In genomic region chr1:173870252-173871075, GRCh38 we compare ENCODE assay signal across 8 cellular contexts. TPM values are rescaled to one million over a fixed set of nuclear protein-coding genes. Genes with fewer than 3 reads are reported as not detected.
DNase-seq lines count a peak whose midpoint lies in the region; ATAC-seq, FAIRE-seq and TF ChIP-seq lines count a peak whose summit lies in the region.

No MANE protein-coding gene starts in this region.

- CTCF ChIA-PET in Caco-2 (lab: Charles Lee) = no interaction called here

- H3K4me1 Mint-ChIP-seq in immature natural killer cell (peaks cover 64 to 69% of the 10 kb centered on the region in 2 donors), Caco-2 (ENCODE audit: low read depth, unreplicated experiment) (peaks cover 12% of the 10 kb centered on the region)

- H3K4me1 ChIP-seq in SJCRH30 (peaks cover 15% of the 10 kb centered on the region), Caco-2 (peaks cover 10% of the 10 kb centered on the region; the same call in 1 of the 2 replicates)

- H3K4me3 ChIP-seq in SJCRH30 (no peak overlapping the region), Caco-2 (ENCODE audit: low read depth, low read length) (no peak overlapping the region)

- H3K4me3 Mint-ChIP-seq in immature natural killer cell (peak overlapping the region; percentile 53 to 99 (median 94)), Caco-2 (ENCODE audit: unreplicated experiment) (no peak overlapping the region)

- H3K36me3 ChIP-seq in SJCRH30 = peaks cover 22% of the 10 kb centered on the region
- H3K36me3 ChIP-seq in Caco-2 (ENCODE audit: control insufficient read depth, insufficient read depth, low read length) = peaks cover 5% of the 10 kb centered on the region; the same call in 1 of the 2 replicates

- intact Hi-C loops in Caco-2 (cut with micrococcal nuclease; ENCODE audit: unreplicated experiment) = no loop called here

- TF ChIP-seq CTCF in 22Rv1 (IDR thresholded peaks at IDR 0.05) (no peak), Caco-2 (IDR thresholded peaks at IDR 0.05; ENCODE audit: insufficient read depth in 1 of 2, low read depth in 1 of 2, low read length in 1 of 2, severe bottlenecking in 1 of 2, unreplicated experiment in 1 of 2) (no peak)

- H3K27ac Mint-ChIP-seq in immature natural killer cell (peak overlapping the region; percentile 89 to 100 (median 96)), Caco-2 (ENCODE audit: unreplicated experiment) (no peak overlapping the region)

- peak overlapping the region; percentile 99; the same call in 1 of the 2 replicates for H3K27ac ChIP-seq in 22Rv1
- H3K27ac ChIP-seq in SJCRH30 = peak overlapping the region; percentile 35; the same call in 1 of the 2 replicates

- peaks cover 7 to 17% (median 8%) of the 10 kb centered on the region in 3 donors for H3K27me3 Mint-ChIP-seq in immature natural killer cell (ENCODE audit: low read depth in 3 of 3)
- peaks cover 5% of the 10 kb centered on the region for H3K27me3 Mint-ChIP-seq in Caco-2 (ENCODE audit: insufficient read depth, unreplicated experiment)

- H3K9me3 Mint-ChIP-seq in immature natural killer cell = no peaks in the 10 kb centered on the region
- H3K9me3 Mint-ChIP-seq in Caco-2 (ENCODE audit: unreplicated experiment) = no peaks in the 10 kb centered on the region

- peak; percentile 56 to 76 for DNase-seq in SJCRH30
- DNase-seq in immature natural killer cell = peak; percentile 53 to 71 (median 54)
- no peak for DNase-seq in RCC 7860 (ENCODE audit: low spot score)
- DNase-seq in activated CD8-positive, alpha-beta memory T cell treated with anti-CD3 and anti-CD28 coated beads for 24 hours = no peak
- no peak for DNase-seq in Caco-2

- no TSS peak for BruUV-seq in Caco-2 (replicated peaks; lab: Mats Ljungman, UMichigan)

- POLR2A ChIA-PET in Caco-2 (lab: Charles Lee) = no interaction called here

- FAIRE-seq in RCC 7860 (lab: Jason Lieb, UNC) = no peak

- H3K9me3 ChIP-seq in SJCRH30 (replicated peaks) (no peaks in the 10 kb centered on the region), Caco-2 (no peaks in the 10 kb centered on the region)

- H3K36me3 Mint-ChIP-seq in immature natural killer cell = peaks cover 22 to 36% (median 22%) of the 10 kb centered on the region in 3 donors
- peaks cover 35% of the 10 kb centered on the region for H3K36me3 Mint-ChIP-seq in Caco-2 (ENCODE audit: insufficient read depth, unreplicated experiment)

- peak; percentile 26 for ATAC-seq in GM18858 (IDR thresholded peaks at IDR 0.05; ENCODE audit: unreplicated experiment)
- no peak for ATAC-seq in GM18517 (IDR thresholded peaks at IDR 0.05; ENCODE audit: unreplicated experiment)

- no peaks in the 10 kb centered on the region for H3K27me3 ChIP-seq in SJCRH30
- H3K27me3 ChIP-seq in Caco-2 (replicated peaks; ENCODE audit: control insufficient read depth, insufficient read depth, low read length) = no peaks in the 10 kb centered on the region

RNA-seq across cellular contexts. Expression of gene ZBTB37, which starts 2.3 kb away (rescaled TPM):
- total RNA-seq in SJCRH30 (2014; rRNA removed; shearing (Covaris generic)) = 5.2 and 5.4 TPM in 2 replicates
- polyA plus RNA-seq in immature natural killer cell = 1 to 10 TPM; 2.9 to 4.3 (median 3.1) TPM
- total RNA-seq in Caco-2 (2022) = 8.1 and 8.4 TPM in 2 replicates

RNA-seq across cellular contexts. Expression of gene GAS5, which starts 2.7 kb away (rescaled TPM):
- total RNA-seq in SJCRH30 (2014; rRNA removed; shearing (Covaris generic)) = 462 and 540 TPM in 2 replicates
- polyA plus RNA-seq in immature natural killer cell = 100 to 1,000 TPM in 2 of 3 donors, 10 to 100 TPM in 1; 88.2 to 158 (median 153) TPM
- 559 and 641 TPM in 2 replicates for total RNA-seq in Caco-2 (2022)

RNA-seq across cellular contexts. Expression of gene CENPL, which starts 45.8 kb away (rescaled TPM):
- 37.4 and 38.3 TPM in 2 replicates for total RNA-seq in SJCRH30 (2014; rRNA removed; shearing (Covaris generic))
- 10 to 100 TPM in 1 of 3 donors, 1 to 10 TPM in 2; 7.1 to 10.5 (median 9.4) TPM for polyA plus RNA-seq in immature natural killer cell
- total RNA-seq in Caco-2 (2022) = 21.3 and 23.1 TPM in 2 replicates

RNA-seq across cellular contexts. Expression of gene DARS2, which starts 46.0 kb away (rescaled TPM):
- total RNA-seq in SJCRH30 (2014; rRNA removed; shearing (Covaris generic)) = 29.4 and 29.7 TPM in 2 replicates
- polyA plus RNA-seq in immature natural killer cell = 10 to 100 TPM in 1 of 3 donors, 1 to 10 TPM in 2; 4.6 to 10.4 (median 9.1) TPM
- total RNA-seq in Caco-2 (2022) = 41.3 and 45.1 TPM in 2 replicates

RNA-seq across cellular contexts. Expression of gene SERPINC1, which starts 46.7 kb away (rescaled TPM):
- total RNA-seq in SJCRH30 (2014; rRNA removed; shearing (Covaris generic)) = 0.22 and 1.6 TPM in 2 replicates
- under 1 TPM in 1 of 3 donors, not detected in 2; 0.62 TPM for polyA plus RNA-seq in immature natural killer cell
- 0.65 and 0.98 TPM in 2 replicates for total RNA-seq in Caco-2 (2022)

Comparison
In these comparisons a context has a peak if more than half of its experiments do, and no peak if none do; other contexts are left out.
1. DNase-seq: peak in SJCRH30 (2 of 2) and immature natural killer cell (3 of 3); none in RCC 7860 (single experiment), activated CD8-positive, alpha-beta memory T cell treated with anti-CD3 and anti-CD28 coated beads for 24 hours (single experiment) and Caco-2 (0 of 2).